ENCODE assay signal across 1 cellular context in the genomic region with DNA sequence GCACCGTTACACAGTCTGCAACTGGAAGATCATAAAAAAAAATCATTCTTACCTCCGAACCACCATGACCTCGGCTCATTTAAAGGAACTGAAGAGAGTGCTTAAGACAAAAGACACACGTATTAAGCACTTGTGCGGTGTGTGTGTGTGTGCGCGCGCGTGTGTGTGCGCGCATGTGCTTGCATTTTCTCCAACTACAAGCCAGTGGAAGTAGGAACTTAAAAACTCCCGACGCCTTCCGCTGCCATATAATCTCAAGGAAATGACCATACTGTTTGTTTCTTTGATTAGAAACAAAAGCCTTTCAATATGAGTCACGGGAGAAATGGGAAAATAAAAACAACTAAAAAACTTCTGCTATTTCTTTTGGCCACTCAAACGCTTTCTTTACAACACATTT.
A peak's percentile ranks its signal among the peaks of the same experiment; 100 is the strongest.
TF ChIP-seq lines count a peak whose summit lies in the region.

No MANE protein-coding gene starts in this region.

TF ChIP-seq in GM12878, 131 proteins besides CTCF, POLR2A, EP300 and RAD21 (continued from another document and continues in another):
- TF ChIP-seq ZNF687 (IDR thresholded peaks at IDR 0.05) (no peak), SRF (IDR thresholded peaks at IDR 0.05; ENCODE audit: low read depth in 2 of 2, low read length in 2 of 2) (no peak), MEF2B (IDR thresholded peaks at IDR 0.05; ENCODE audit: partially characterized antibody, poor library complexity, severe bottlenecking) (peak; percentile 28), EED (IDR thresholded peaks at IDR 0.05; ENCODE audit: low read depth) (peak; percentile 65), BHLHE40 (IDR thresholded peaks at IDR 0.05; ENCODE audit: borderline replicate concordance in 1 of 2, low read depth in 2 of 2, low read length in 1 of 2) (peak in 1 of 2 experiments; percentile 48; a peak in 2 of 4 replicates), ETV6 (conservative IDR thresholded peaks at IDR 0.05 in 1 of 2, IDR thresholded peaks at IDR 0.05 in 1 of 2; ENCODE audit: borderline replicate concordance in 1 of 2, low read depth in 1 of 2) (peak in 1 of 2 experiments; percentile 39; a peak in 1 of 4 replicates), TAF1 (IDR thresholded peaks at IDR 0.05; ENCODE audit: borderline replicate concordance, low read depth, low read length) (no peak), SREBF2 (IDR thresholded peaks at IDR 0.05; ENCODE audit: low read length) (no peak), IKZF2 (IDR thresholded peaks at IDR 0.05) (peak; percentile 52 to 70; a peak in 2 of 4 replicates), SIN3A (IDR thresholded peaks at IDR 0.05; ENCODE audit: low read depth, low read length) (no peak), RB1 (IDR thresholded peaks at IDR 0.05; ENCODE audit: borderline replicate concordance) (no peak), SMAD5 (IDR thresholded peaks at IDR 0.05; ENCODE audit: low read depth) (no peak), HDGF (IDR thresholded peaks at IDR 0.05) (no peak), MTA2 (IDR thresholded peaks at IDR 0.05; ENCODE audit: low read depth) (no peak), JUNB (IDR thresholded peaks at IDR 0.05) (peak; percentile 61), HDAC2 (IDR thresholded peaks at IDR 0.05) (no peak), HCFC1 (IDR thresholded peaks at IDR 0.05; ENCODE audit: low read length) (no peak), RELB (IDR thresholded peaks at IDR 0.05; ENCODE audit: low read depth) (peak; percentile 63), PML (IDR thresholded peaks at IDR 0.05; ENCODE audit: low read length) (no peak), SPI1 (IDR thresholded peaks at IDR 0.05; ENCODE audit: borderline replicate concordance, insufficient read depth, low read depth, low read length) (peak; percentile 2; the same call in 1 of the 2 replicates), ESRRA (IDR thresholded peaks at IDR 0.05; ENCODE audit: low read length) (no peak), MAX (IDR thresholded peaks at IDR 0.05; ENCODE audit: low read depth, low read length) (no peak), BACH1 (IDR thresholded peaks at IDR 0.05; ENCODE audit: borderline replicate concordance) (no peak), NR2C2 (IDR thresholded peaks at IDR 0.05; ENCODE audit: borderline replicate concordance, control insufficient read depth, insufficient read length, low read depth) (no peak), LARP7 (IDR thresholded peaks at IDR 0.05) (no peak), IKZF1 (conservative IDR thresholded peaks at IDR 0.05) (peak; percentile 56), SUZ12 (IDR thresholded peaks at IDR 0.05; ENCODE audit: unreplicated experiment) (no peak), TCF12 (IDR thresholded peaks at IDR 0.05; ENCODE audit: low read depth, low read length) (no peak), ZBTB40 (IDR thresholded peaks at IDR 0.05; ENCODE audit: borderline replicate concordance) (no peak), REST (IDR thresholded peaks at IDR 0.05; ENCODE audit: low read depth, low read length) (no peak), GATAD2B (conservative IDR thresholded peaks at IDR 0.05; ENCODE audit: low read depth) (no peak), CEBPB (IDR thresholded peaks at IDR 0.05; ENCODE audit: borderline replicate concordance in 1 of 2, low read depth in 2 of 2, low read length in 2 of 2) (no peak)
- TF ChIP-seq, protein P1, sequence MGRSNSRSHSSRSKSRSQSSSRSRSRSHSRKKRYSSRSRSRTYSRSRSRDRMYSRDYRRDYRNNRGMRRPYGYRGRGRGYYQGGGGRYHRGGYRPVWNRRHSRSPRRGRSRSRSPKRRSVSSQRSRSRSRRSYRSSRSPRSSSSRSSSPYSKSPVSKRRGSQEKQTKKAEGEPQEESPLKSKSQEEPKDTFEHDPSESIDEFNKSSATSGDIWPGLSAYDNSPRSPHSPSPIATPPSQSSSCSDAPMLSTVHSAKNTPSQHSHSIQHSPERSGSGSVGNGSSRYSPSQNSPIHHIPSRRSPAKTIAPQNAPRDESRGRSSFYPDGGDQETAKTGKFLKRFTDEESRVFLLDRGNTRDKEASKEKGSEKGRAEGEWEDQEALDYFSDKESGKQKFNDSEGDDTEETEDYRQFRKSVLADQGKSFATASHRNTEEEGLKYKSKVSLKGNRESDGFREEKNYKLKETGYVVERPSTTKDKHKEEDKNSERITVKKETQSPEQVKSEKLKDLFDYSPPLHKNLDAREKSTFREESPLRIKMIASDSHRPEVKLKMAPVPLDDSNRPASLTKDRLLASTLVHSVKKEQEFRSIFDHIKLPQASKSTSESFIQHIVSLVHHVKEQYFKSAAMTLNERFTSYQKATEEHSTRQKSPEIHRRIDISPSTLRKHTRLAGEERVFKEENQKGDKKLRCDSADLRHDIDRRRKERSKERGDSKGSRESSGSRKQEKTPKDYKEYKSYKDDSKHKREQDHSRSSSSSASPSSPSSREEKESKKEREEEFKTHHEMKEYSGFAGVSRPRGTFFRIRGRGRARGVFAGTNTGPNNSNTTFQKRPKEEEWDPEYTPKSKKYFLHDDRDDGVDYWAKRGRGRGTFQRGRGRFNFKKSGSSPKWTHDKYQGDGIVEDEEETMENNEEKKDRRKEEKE (IDR thresholded peaks at IDR 0.05), result no peak
- TF ChIP-seq, protein P2, sequence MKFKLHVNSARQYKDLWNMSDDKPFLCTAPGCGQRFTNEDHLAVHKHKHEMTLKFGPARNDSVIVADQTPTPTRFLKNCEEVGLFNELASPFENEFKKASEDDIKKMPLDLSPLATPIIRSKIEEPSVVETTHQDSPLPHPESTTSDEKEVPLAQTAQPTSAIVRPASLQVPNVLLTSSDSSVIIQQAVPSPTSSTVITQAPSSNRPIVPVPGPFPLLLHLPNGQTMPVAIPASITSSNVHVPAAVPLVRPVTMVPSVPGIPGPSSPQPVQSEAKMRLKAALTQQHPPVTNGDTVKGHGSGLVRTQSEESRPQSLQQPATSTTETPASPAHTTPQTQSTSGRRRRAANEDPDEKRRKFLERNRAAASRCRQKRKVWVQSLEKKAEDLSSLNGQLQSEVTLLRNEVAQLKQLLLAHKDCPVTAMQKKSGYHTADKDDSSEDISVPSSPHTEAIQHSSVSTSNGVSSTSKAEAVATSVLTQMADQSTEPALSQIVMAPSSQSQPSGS (IDR thresholded peaks at IDR 0.05; ENCODE audit: low read length), result no peak
- TF ChIP-seq, protein P3, sequence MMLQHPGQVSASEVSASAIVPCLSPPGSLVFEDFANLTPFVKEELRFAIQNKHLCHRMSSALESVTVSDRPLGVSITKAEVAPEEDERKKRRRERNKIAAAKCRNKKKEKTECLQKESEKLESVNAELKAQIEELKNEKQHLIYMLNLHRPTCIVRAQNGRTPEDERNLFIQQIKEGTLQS (IDR thresholded peaks at IDR 0.05; ENCODE audit: borderline replicate concordance, extremely low read depth, low read depth, low read length), result no peak
- TF ChIP-seq, protein P4, sequence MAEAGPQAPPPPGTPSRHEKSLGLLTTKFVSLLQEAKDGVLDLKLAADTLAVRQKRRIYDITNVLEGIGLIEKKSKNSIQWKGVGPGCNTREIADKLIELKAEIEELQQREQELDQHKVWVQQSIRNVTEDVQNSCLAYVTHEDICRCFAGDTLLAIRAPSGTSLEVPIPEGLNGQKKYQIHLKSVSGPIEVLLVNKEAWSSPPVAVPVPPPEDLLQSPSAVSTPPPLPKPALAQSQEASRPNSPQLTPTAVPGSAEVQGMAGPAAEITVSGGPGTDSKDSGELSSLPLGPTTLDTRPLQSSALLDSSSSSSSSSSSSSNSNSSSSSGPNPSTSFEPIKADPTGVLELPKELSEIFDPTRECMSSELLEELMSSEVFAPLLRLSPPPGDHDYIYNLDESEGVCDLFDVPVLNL (IDR thresholded peaks at IDR 0.05; ENCODE audit: low read depth, low read length), result no peak
- TF ChIP-seq, protein P5, sequence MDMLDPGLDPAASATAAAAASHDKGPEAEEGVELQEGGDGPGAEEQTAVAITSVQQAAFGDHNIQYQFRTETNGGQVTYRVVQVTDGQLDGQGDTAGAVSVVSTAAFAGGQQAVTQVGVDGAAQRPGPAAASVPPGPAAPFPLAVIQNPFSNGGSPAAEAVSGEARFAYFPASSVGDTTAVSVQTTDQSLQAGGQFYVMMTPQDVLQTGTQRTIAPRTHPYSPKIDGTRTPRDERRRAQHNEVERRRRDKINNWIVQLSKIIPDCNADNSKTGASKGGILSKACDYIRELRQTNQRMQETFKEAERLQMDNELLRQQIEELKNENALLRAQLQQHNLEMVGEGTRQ (IDR thresholded peaks at IDR 0.05; ENCODE audit: borderline replicate concordance, low read depth, low read length), result no peak
